Comparison of ENCODE assay signal across 1 cellular context in the genomic region with DNA sequence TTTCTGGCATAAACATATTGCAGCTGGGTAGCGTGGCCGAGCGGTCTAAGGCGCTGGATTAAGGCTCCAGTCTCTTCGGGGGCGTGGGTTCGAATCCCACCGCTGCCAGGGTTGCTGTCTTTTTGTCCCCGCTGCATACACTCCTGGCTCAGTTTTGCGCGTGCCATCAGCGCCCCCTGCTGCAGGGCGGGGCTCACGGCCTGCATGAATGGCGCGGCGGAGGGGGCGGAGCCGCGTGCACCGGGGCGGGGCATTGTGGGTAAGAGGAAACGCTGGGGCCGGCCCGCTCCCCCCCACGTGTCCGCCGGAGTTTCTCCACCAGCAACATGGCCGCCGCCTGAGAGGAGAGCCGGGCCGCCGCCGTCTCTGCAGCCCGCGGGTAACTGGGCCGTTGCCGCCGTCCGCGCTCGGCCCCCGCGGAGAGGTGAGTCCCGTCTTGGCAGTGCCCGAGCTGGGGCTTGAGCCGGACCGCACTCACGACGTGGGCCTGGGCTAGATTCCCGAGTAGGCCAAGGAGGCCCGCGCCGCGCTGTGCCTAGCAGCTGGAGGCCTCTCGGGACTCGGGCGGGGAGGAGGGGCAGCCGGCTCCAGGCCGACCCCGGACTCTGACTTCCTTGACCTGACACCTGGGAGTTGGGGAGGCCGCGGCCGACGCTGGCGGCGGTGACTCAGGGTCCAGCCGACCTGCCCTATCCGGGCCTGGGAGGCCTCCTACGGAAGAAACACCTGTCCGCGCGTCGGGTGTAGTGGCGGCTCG.
TF ChIP-seq lines count a peak whose summit lies in the region.

A gene with protein sequence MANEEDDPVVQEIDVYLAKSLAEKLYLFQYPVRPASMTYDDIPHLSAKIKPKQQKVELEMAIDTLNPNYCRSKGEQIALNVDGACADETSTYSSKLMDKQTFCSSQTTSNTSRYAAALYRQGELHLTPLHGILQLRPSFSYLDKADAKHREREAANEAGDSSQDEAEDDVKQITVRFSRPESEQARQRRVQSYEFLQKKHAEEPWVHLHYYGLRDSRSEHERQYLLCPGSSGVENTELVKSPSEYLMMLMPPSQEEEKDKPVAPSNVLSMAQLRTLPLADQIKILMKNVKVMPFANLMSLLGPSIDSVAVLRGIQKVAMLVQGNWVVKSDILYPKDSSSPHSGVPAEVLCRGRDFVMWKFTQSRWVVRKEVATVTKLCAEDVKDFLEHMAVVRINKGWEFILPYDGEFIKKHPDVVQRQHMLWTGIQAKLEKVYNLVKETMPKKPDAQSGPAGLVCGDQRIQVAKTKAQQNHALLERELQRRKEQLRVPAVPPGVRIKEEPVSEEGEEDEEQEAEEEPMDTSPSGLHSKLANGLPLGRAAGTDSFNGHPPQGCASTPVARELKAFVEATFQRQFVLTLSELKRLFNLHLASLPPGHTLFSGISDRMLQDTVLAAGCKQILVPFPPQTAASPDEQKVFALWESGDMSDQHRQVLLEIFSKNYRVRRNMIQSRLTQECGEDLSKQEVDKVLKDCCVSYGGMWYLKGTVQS (plus strand): TSS at position 296 of the 757 bp plus-strand sequence. CDS start 5,560 bp downstream, outside the sequence.

TF ChIP-seq in SK-N-SH treated with all-trans-retinoic acid at 6 μM for 48 hours, 23 proteins besides CTCF, POLR2A, EP300 and RAD21 (continued from another document):
- TF ChIP-seq, protein P1, sequence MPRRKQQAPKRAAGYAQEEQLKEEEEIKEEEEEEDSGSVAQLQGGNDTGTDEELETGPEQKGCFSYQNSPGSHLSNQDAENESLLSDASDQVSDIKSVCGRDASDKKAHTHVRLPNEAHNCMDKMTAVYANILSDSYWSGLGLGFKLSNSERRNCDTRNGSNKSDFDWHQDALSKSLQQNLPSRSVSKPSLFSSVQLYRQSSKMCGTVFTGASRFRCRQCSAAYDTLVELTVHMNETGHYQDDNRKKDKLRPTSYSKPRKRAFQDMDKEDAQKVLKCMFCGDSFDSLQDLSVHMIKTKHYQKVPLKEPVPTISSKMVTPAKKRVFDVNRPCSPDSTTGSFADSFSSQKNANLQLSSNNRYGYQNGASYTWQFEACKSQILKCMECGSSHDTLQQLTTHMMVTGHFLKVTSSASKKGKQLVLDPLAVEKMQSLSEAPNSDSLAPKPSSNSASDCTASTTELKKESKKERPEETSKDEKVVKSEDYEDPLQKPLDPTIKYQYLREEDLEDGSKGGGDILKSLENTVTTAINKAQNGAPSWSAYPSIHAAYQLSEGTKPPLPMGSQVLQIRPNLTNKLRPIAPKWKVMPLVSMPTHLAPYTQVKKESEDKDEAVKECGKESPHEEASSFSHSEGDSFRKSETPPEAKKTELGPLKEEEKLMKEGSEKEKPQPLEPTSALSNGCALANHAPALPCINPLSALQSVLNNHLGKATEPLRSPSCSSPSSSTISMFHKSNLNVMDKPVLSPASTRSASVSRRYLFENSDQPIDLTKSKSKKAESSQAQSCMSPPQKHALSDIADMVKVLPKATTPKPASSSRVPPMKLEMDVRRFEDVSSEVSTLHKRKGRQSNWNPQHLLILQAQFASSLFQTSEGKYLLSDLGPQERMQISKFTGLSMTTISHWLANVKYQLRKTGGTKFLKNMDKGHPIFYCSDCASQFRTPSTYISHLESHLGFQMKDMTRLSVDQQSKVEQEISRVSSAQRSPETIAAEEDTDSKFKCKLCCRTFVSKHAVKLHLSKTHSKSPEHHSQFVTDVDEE (CRISPR knock-in tag; IDR thresholded peaks at IDR 0.05): no peak
- TF ChIP-seq ZFP30 (CRISPR knock-in tag; IDR thresholded peaks at IDR 0.05) (no peak), ISL1 (CRISPR knock-in tag; IDR thresholded peaks at IDR 0.05) (no peak)
